ENCODE assay signal across 22 cellular contexts in the genomic region with DNA sequence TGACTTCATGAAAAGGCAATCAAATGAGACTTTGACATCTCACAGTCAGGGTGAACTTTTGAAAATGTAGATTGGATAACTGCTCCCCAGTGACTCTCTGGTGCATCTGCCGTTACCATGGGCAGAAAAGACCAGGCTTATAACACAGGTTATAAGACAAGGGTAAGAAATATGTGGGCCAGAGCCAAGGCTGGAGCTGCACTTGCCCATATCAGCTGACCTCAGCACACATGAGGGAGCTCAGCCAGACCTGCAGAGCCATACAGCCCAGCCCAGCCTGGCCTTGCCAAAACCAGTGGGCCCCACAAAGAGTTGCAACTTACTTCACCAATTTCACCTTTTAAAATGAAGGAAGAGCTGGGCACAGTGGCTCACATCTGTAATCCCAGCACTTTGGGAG. TPM values are rescaled to one million over a fixed set of nuclear protein-coding genes. Genes with fewer than 3 reads are reported as not detected.
DNase-seq lines count a peak whose midpoint lies in the region; ATAC-seq, FAIRE-seq and TF ChIP-seq lines count a peak whose summit lies in the region.
"Had no signal": no experiment of that assay in that cellular context is flagged by ENCODE, and none has a peak within 500 bp of the region (broad histone marks: within the 10 kb centered on the region; RNA-seq: fewer than 3 reads in every experiment).

No MANE protein-coding gene starts in this region.

- H2BK12ac ChIP-seq in H1 (ENCODE audit: low read depth, low read length), result no peak overlapping the region

- H4K91ac ChIP-seq in H1 (replicated peaks; ENCODE audit: insufficient read length, low read length), result no peak overlapping the region

- H3K23me2 ChIP-seq in H1 (ENCODE audit: low read depth, low read length), result no peaks in the 10 kb centered on the region; the same call in 1 of the 2 replicates

- no peaks in the 10 kb centered on the region for H3K79me1 ChIP-seq in H1 (ENCODE audit: low read depth, low read length)

- CTCF ChIA-PET in H1 (lab: Charles Lee; ENCODE audit: partially characterized antibody), result interaction anchor here (0.6 to 3.9 kb wide), 6 partner anchors 8 to 320 kb away, joined by 3 to 27 read pairs (median 4); a partner anchor contains a TSS

- no peak overlapping the region for H2BK120ac ChIP-seq in H1 (replicated peaks; ENCODE audit: low read depth, low read length)

- H3K9me3 ChIP-seq in left ventricle myocardium inferior (replicated peaks) (no peaks in the 10 kb centered on the region), Karpas-422 (ENCODE audit: low read length) (no peaks in the 10 kb centered on the region), H1 (ENCODE audit: insufficient read depth in 2 of 2, low read depth in 1 of 2, low read length in 1 of 2) (no peaks in the 10 kb centered on the region)
- H3K9me3 ChIP-seq: A549; BE2C; BLaER1 treated with 17β-estradiol and CSF1 and Interleukin-3, amounts not matched to agents 10 nM and 100 nM had no signal

- intact Hi-C loops in Right ventricle myocardium superior (cut with DNase I) (no loop called here), left ventricle myocardium inferior (cut with micrococcal nuclease) (no loop called here)

- H3K4me1 ChIP-seq in left ventricle myocardium inferior (peaks cover 12% of the 10 kb centered on the region), Karpas-422 (ENCODE audit: low read length) (no peaks in the 10 kb centered on the region), H1 (replicated peaks in 1 of 4; ENCODE audit: control insufficient read depth in 3 of 4, insufficient read depth in 4 of 4, low read length in 3 of 4) (peaks cover 3 to 10% (median 5%) of the 10 kb centered on the region in 4 experiments; a peak in 4 of 7 replicates)
- H3K4me1 ChIP-seq: A549 had no signal

- no peak overlapping the region for H2BK20ac ChIP-seq in H1 (ENCODE audit: low read length)

- TF ChIP-seq CTCF in left ventricle myocardium inferior (IDR thresholded peaks at IDR 0.05; ENCODE audit: borderline replicate concordance) (no peak), H1 (IDR thresholded peaks at IDR 0.05; ENCODE audit: control extremely low read depth in 1 of 3, insufficient read depth in 1 of 3, low read depth in 1 of 3, low read length in 3 of 3) (no peak)

- H3K4ac ChIP-seq in H1 (replicated peaks; ENCODE audit: insufficient read length, low read depth, low read length), result no peak overlapping the region

- H3K27ac ChIP-seq in left ventricle myocardium inferior (replicated peaks) (no peak overlapping the region), Karpas-422 (ENCODE audit: low read length) (no peak overlapping the region), H1 (ENCODE audit: low read depth, low read length) (no peak overlapping the region)
- H3K27ac ChIP-seq: A549; BLaER1 treated with 17β-estradiol and CSF1 and Interleukin-3, amounts not matched to agents 10 nM and 100 nM had no signal

- POLR2A ChIA-PET in H1 (lab: Charles Lee; ENCODE audit: partially characterized antibody), result interaction anchor here (0.8 to 4.0 kb wide), 2 partner anchors 9 to 12 kb away, joined by 3 to 17 read pairs; a partner anchor contains a TSS

- H3K18ac ChIP-seq in H1 (ENCODE audit: extremely low read depth, low read length), result no peak overlapping the region

- H4K20me1 ChIP-seq in Karpas-422 (ENCODE audit: insufficient read depth, low read depth, low read length), result no peaks in the 10 kb centered on the region
- no peaks in the 10 kb centered on the region for H4K20me1 ChIP-seq in H1 (replicated peaks in 1 of 2; ENCODE audit: control insufficient read depth in 1 of 2, insufficient read depth in 2 of 2, low read length in 2 of 2)
- H4K20me1 ChIP-seq: BLaER1 treated with 17β-estradiol and CSF1 and Interleukin-3, amounts not matched to agents 10 nM and 100 nM had no signal

- H3K4me3 ChIP-seq in left ventricle myocardium inferior, result no peak overlapping the region
- H3K4me3 ChIP-seq in Karpas-422 (ENCODE audit: low read length), result no peak overlapping the region
- no peak overlapping the region for H3K4me3 ChIP-seq in H1 (ENCODE audit: extremely low read depth in 1 of 4, insufficient read depth in 2 of 4, low read depth in 3 of 4, low read length in 4 of 4)
- H3K4me3 ChIP-seq: A549; BLaER1 treated with 17β-estradiol and CSF1 and Interleukin-3, amounts not matched to agents 10 nM and 100 nM had no signal

- H3K36me3 ChIP-seq in left ventricle myocardium inferior (no peaks in the 10 kb centered on the region), Karpas-422 (ENCODE audit: insufficient read depth, low read length) (no peaks in the 10 kb centered on the region), H1 (ENCODE audit: control insufficient read depth in 2 of 4, insufficient read depth in 4 of 4, low read length in 3 of 4) (no peaks in the 10 kb centered on the region)
- H3K36me3 ChIP-seq: BE2C; BLaER1 treated with 17β-estradiol and CSF1 and Interleukin-3, amounts not matched to agents 10 nM and 100 nM had no signal

- no peak for FAIRE-seq in H1 (lab: Jason Lieb, UNC)
- FAIRE-seq: A549, GM12891, GM18507 had no signal

- no peak for TF ChIP-seq POLR2A in H1 (IDR thresholded peaks at IDR 0.05; ENCODE audit: control extremely low read depth in 1 of 2, low read depth in 2 of 2, low read length in 2 of 2)

- no peak for TF ChIP-seq RAD21 in H1 (IDR thresholded peaks at IDR 0.05 in 1 of 2, conservative IDR thresholded peaks at IDR 0.05 in 1 of 2; ENCODE audit: low read depth in 2 of 2, low read length in 2 of 2)

- TF ChIP-seq EP300 in H1 (IDR thresholded peaks at IDR 0.05; ENCODE audit: borderline replicate concordance in 1 of 2, low read depth in 2 of 2, low read length in 2 of 2), result no peak

- H3K9ac ChIP-seq in Karpas-422 (ENCODE audit: low read length), result no peak overlapping the region
- H3K9ac ChIP-seq in H1 (replicated peaks in 1 of 4; ENCODE audit: extremely low read depth in 1 of 4, low read depth in 3 of 4, low read length in 3 of 4), result no peak overlapping the region
- H3K9ac ChIP-seq: BLaER1 treated with 17β-estradiol and CSF1 and Interleukin-3, amounts not matched to agents 10 nM and 100 nM had no signal

- DNase-seq in Right ventricle myocardium superior, result peak; percentile 42
- no peak for DNase-seq in left ventricle myocardium inferior
- DNase-seq in Karpas-422, result peak; percentile 27
- no peak for DNase-seq in H1 (ENCODE audit: low read depth in 1 of 2, low spot score in 2 of 2)
- no peak for DNase-seq in D341Med (ENCODE audit: low spot score)
- DNase-seq: 8988T; ACHN; AML-193; BE2C; CD4-positive, alpha-beta T cell; CD8-positive, alpha-beta memory T cell; DMS53; DMS79 treated with DMSO at 0.1 percent for 48 hours; GF-D8; GOT3; H7; HCEC 1CT had no signal

- H2AK5ac ChIP-seq in H1 (ENCODE audit: low read depth, low read length), result no peak overlapping the region

- H2AFZ ChIP-seq in Karpas-422 (ENCODE audit: low read length), result no peak overlapping the region
- no peak overlapping the region for H2AFZ ChIP-seq in H1 (ENCODE audit: low read length)

- ATAC-seq in Right ventricle myocardium superior (ENCODE audit: poor library complexity) (peak; percentile 56), HG02973 (IDR thresholded peaks at IDR 0.05; ENCODE audit: unreplicated experiment) (no peak)
- ATAC-seq: A549 had no signal

- no peak overlapping the region for H4K5ac ChIP-seq in H1 (ENCODE audit: insufficient read length, low read depth, low read length)

- no peak overlapping the region for H3K56ac ChIP-seq in H1 (replicated peaks; ENCODE audit: insufficient read length, low read depth, low read length)

- no peak overlapping the region for H3K23ac ChIP-seq in H1 (ENCODE audit: insufficient read length)

- peak overlapping the region; percentile 1; the same call in 1 of the 2 replicates for H2BK5ac ChIP-seq in H1 (ENCODE audit: low read depth, low read length)

- H3K4me2 ChIP-seq in Karpas-422 (ENCODE audit: low read depth, low read length, poor library complexity, severe bottlenecking) (no peak overlapping the region), H1 (ENCODE audit: insufficient read depth in 1 of 2, low read depth in 2 of 2, low read length in 2 of 2) (no peak overlapping the region)
- H3K4me2 ChIP-seq: A549; BLaER1 treated with 17β-estradiol and CSF1 and Interleukin-3, amounts not matched to agents 10 nM and 100 nM had no signal

- no peaks in the 10 kb centered on the region for H3K79me2 ChIP-seq in Karpas-422 (ENCODE audit: low read length)
- no peaks in the 10 kb centered on the region for H3K79me2 ChIP-seq in H1 (ENCODE audit: control insufficient read depth in 1 of 2, insufficient read depth in 2 of 2, low read length in 2 of 2)

- no peak overlapping the region for H3K14ac ChIP-seq in H1 (ENCODE audit: insufficient read length)

- H3K27me3 ChIP-seq in left ventricle myocardium inferior (ENCODE audit: low read depth) (no peaks in the 10 kb centered on the region), Karpas-422 (ENCODE audit: low read length) (no peaks in the 10 kb centered on the region), H1 (replicated peaks in 1 of 4; ENCODE audit: control insufficient read depth in 3 of 4, extremely low read depth in 1 of 4, insufficient read depth in 3 of 4, low read length in 3 of 4) (no peaks in the 10 kb centered on the region)
- H3K27me3 ChIP-seq: BE2C; BLaER1 treated with 17β-estradiol and CSF1 and Interleukin-3, amounts not matched to agents 10 nM and 100 nM had no signal

- H2BK15ac ChIP-seq in H1 (ENCODE audit: low read length), result no peak overlapping the region

- 90% methylated on average over 1 of the region's 1 CpG; no CpG with 5 or more reads in 1 of the 2 experiments for WGBS in H1 (ENCODE audit: extremely low coverage in 1 of 2, insufficient coverage in 1 of 2, insufficient read length in 1 of 2, insufficient replicate concordance in 2 of 2, low coverage in 1 of 2, low lambda C conversion rate in 2 of 2, missing lambda C conversion rate in 1 of 2), 2 experiments

- no peak overlapping the region for H4K8ac ChIP-seq in H1 (ENCODE audit: extremely low read depth, insufficient read depth, low read length)

- H3K9me2 ChIP-seq in Karpas-422 (replicated peaks; ENCODE audit: insufficient read depth, low read length), result no peaks in the 10 kb centered on the region

TF ChIP-seq in H1, 55 proteins besides CTCF, POLR2A, EP300 and RAD21:
- TF ChIP-seq TEAD4 (IDR thresholded peaks at IDR 0.05; ENCODE audit: low read depth, low read length), result no peak
- no peak for TF ChIP-seq ZNF274 (IDR thresholded peaks at IDR 0.05; ENCODE audit: borderline replicate concordance, extremely low read depth, low read length)
TF ChIP-seq in H1: peak in this region for 0.

RNA-seq across cellular contexts. Expression of a gene that starts 11.7 kb away (rescaled TPM):
- total RNA-seq in Right ventricle myocardium superior, result 18.4 TPM
- 15.8 TPM for total RNA-seq in left ventricle myocardium inferior
- total RNA-seq in Karpas-422 (2014; rRNA removed; shearing (Covaris generic); ENCODE audit: low replicate concordance), result 35.3 and 39.8 TPM in 2 replicates
- total RNA-seq in H1 (2021; fragmentation: NEBNext Ultra II Directional; extraction: Animal tissue kit (Norgen Biotek cat#: 25700)), result 16.6 and 17.0 TPM in 2 replicates
- polyA plus RNA-seq in H1 (2011; rRNA removed), result 4.4 and 9.1 TPM in 2 replicates
- polyA plus RNA-seq in H1 (2011; cell fraction: cytosol; rRNA removed), result 12.6 TPM
- polyA plus RNA-seq in H1 (2011; cell fraction: nucleus; rRNA removed), result 2.3 TPM
- polyA plus RNA-seq in H1 (2012, experiment 1 of 2), result 10.8 to 14.4 TPM (median 11.1 TPM) in 4 replicates
- 0.85 TPM for polyA plus RNA-seq in H1 (2012, experiment 2 of 2)
- polyA plus RNA-seq in H1 (2013, experiment 1 of 2), result 15.9 TPM
- polyA plus RNA-seq in H1 (2013, experiment 2 of 2), result 16.0 TPM
- polyA minus RNA-seq in H1 (2011; rRNA and poly(A)+ RNA removed), result 5.4 and 6.6 TPM in 2 replicates
- 10.8 TPM for polyA minus RNA-seq in H1 (2011; cell fraction: cytosol; rRNA and poly(A)+ RNA removed)
- polyA minus RNA-seq in H1 (2011; cell fraction: nucleus; rRNA and poly(A)+ RNA removed), result 20.5 TPM

Comparison
In these comparisons a context has a peak if more than half of its experiments do, and no peak if none do; other contexts are left out.
1. DNase-seq: peak in Right ventricle myocardium superior (single experiment) and Karpas-422 (single experiment); none in left ventricle myocardium inferior (single experiment), H1 (0 of 2) and D341Med (single experiment).